8 cellular contexts compared by ENCODE assay signal in genomic region chr1:56578963-56579875, GRCh38. TPM values are rescaled to one million over a fixed set of nuclear protein-coding genes. Genes with fewer than 3 reads are reported as not detected.
DNase-seq lines count a peak whose midpoint lies in the region; ATAC-seq and TF ChIP-seq lines count a peak whose summit lies in the region.

Gene PLPP3 (minus strand): TSS chr1:56579563. CDS start chr1:56579016, 547 bp downstream.

- 0 to 1% (median 0%) methylated on average over 31 to 62 of the region's 62 CpGs for WGBS in heart left ventricle, 4 donors

- no peaks in the 10 kb centered on the region for H3K9me3 ChIP-seq in HEK293 (ENCODE audit: control insufficient read depth, insufficient read depth, low read depth, low read length)
- H3K9me3 ChIP-seq in heart left ventricle, result no peaks in the 10 kb centered on the region

- H3K4me3 ChIP-seq in HEK293 (ENCODE audit: low read depth, low read length) (peak within 1 kb of the TSS; percentile 91), heart left ventricle (peak within 1 kb of the TSS; percentile 82 to 99 (median 94))

- POLR2A ChIA-PET in HEK293 (lab: Yijun Ruan, JAX), result interaction anchor here (0.5 to 2.1 kb wide), 5 partner anchors 21 to 1100 kb away, joined by 4 to 7 read pairs (median 5); no protein-coding TSS in a partner anchor

- CTCF ChIA-PET in HEK293 (lab: Yijun Ruan, JAX), result interaction anchor here (0.6 to 1.2 kb wide), 12 partner anchors 9 to 800 kb away, joined by 3 to 5 read pairs (median 3); no protein-coding TSS in a partner anchor

- TF ChIP-seq POLR2A in heart left ventricle (IDR thresholded peaks at IDR 0.05), result peak in 1 of 2 donors; percentile 94

- H3K27me3 ChIP-seq in heart left ventricle, result no peaks in the 10 kb centered on the region

- intact Hi-C loops in heart left ventricle (cut with DNase I), result loop anchor here (1.0 to 10.0 kb wide), 34 partner anchors 42 to 1204 kb away; no protein-coding TSS in a partner anchor

- H3K4me1 ChIP-seq in HEK293 (ENCODE audit: control insufficient read depth, insufficient read depth, low read length) (peaks cover 10% of the 10 kb centered on the region), heart left ventricle (peaks cover 0 to 32% (median 11%) of the 10 kb centered on the region in 12 donors)

- DNase-seq in DMS 273 treated with DMSO at 0.1 percent for 48 hours (lab: John Stamatoyannopoulos, UW) (peak; percentile 74), NCI-H69 (lab: John Stamatoyannopoulos, UW) (peak; percentile 83), heart left ventricle (peak; percentile 87 to 93 (median 91)), omental fat pad (ENCODE audit: low spot score) (peak; percentile 51)

- ATAC-seq in heart left ventricle (peak; percentile 82 to 93 (median 88)), omental fat pad (ENCODE audit: low FRiP score) (peak; percentile 91), HG02973 (IDR thresholded peaks at IDR 0.05; ENCODE audit: unreplicated experiment) (no peak), HG02571 (IDR thresholded peaks at IDR 0.05; ENCODE audit: unreplicated experiment) (no peak)

- TF ChIP-seq CTCF in HEK293 (tag by site-specific recombination; IDR thresholded peaks at IDR 0.05), result peak; percentile 71
- TF ChIP-seq CTCF in heart left ventricle (IDR thresholded peaks at IDR 0.05), result peak; percentile 27 to 76 (median 52)
- no peak for TF ChIP-seq CTCF in omental fat pad (IDR thresholded peaks at IDR 0.05)

- H3K36me3 ChIP-seq in HEK293 (ENCODE audit: control insufficient read depth in 2 of 2, insufficient read depth in 1 of 2, low read length in 2 of 2) (no peaks in the 10 kb centered on the region), heart left ventricle (no peaks in the 10 kb centered on the region)

- H3K27ac ChIP-seq in HEK293 (ENCODE audit: extremely low read depth, low read depth, low read length) (peak within 1 kb of the TSS; percentile 96), angular gyrus (ENCODE audit: low read depth, low read length) (peak within 1 kb of the TSS; percentile 91), heart left ventricle (peak within 1 kb of the TSS; percentile 94 to 99 (median 98))

TF ChIP-seq in HEK293, 187 proteins besides CTCF, POLR2A, EP300 and RAD21 (continues in another document):
- TF ChIP-seq ZNF449 (tag by site-specific recombination; IDR thresholded peaks at IDR 0.05) (peak; percentile 56), KLF9 (tag by site-specific recombination; IDR thresholded peaks at IDR 0.05; ENCODE audit: low read depth) (no peak; the same call in 1 of the 2 replicates), ZNF621 (tag by site-specific recombination; IDR thresholded peaks at IDR 0.05) (no peak), ZNF544 (tag by site-specific recombination; IDR thresholded peaks at IDR 0.05) (no peak), ZNF670 (tag by site-specific recombination; IDR thresholded peaks at IDR 0.05; ENCODE audit: low read depth) (no peak), ZNF366 (tag by site-specific recombination; conservative IDR thresholded peaks at IDR 0.05) (peak; percentile 58; the same call in 1 of the 2 replicates), GLI2 (tag by site-specific recombination; IDR thresholded peaks at IDR 0.05; ENCODE audit: borderline replicate concordance, low read depth) (no peak), REPIN1 (tag by site-specific recombination; IDR thresholded peaks at IDR 0.05; ENCODE audit: low read depth) (no peak), ZNF561 (tag by site-specific recombination; IDR thresholded peaks at IDR 0.05; ENCODE audit: borderline replicate concordance) (no peak), ZNF404 (tag by site-specific recombination; IDR thresholded peaks at IDR 0.05) (no peak), ZNF112 (tag by site-specific recombination; IDR thresholded peaks at IDR 0.05) (no peak), ZNF302 (tag by site-specific recombination; IDR thresholded peaks at IDR 0.05; ENCODE audit: low read depth) (no peak), ZNF26 (tag by site-specific recombination; IDR thresholded peaks at IDR 0.05) (no peak), REST (tag by site-specific recombination; IDR thresholded peaks at IDR 0.05) (peak; percentile 7; the same call in 1 of the 2 replicates), ZNF121 (tag by site-specific recombination; IDR thresholded peaks at IDR 0.05) (no peak), ZNF114 (tag by site-specific recombination; IDR thresholded peaks at IDR 0.05) (no peak), ZNF585B (tag by site-specific recombination; IDR thresholded peaks at IDR 0.05) (no peak), ZNF10 (tag by site-specific recombination; IDR thresholded peaks at IDR 0.05) (no peak), ZNF341 (tag by site-specific recombination; IDR thresholded peaks at IDR 0.05; ENCODE audit: low read depth) (peak; percentile 56), ZNF555 (tag by site-specific recombination; conservative IDR thresholded peaks at IDR 0.05) (no peak), OSR2 (tag by site-specific recombination; IDR thresholded peaks at IDR 0.05) (peak; percentile 81), ZNF658 (tag by site-specific recombination; IDR thresholded peaks at IDR 0.05) (no peak), ZNF174 (tag by site-specific recombination; IDR thresholded peaks at IDR 0.05) (no peak), ZNF132 (tag by site-specific recombination; IDR thresholded peaks at IDR 0.05; ENCODE audit: borderline replicate concordance) (no peak), ZFHX2 (tag by site-specific recombination; conservative IDR thresholded peaks at IDR 0.05) (peak; percentile 82), ZNF530 (tag by site-specific recombination; IDR thresholded peaks at IDR 0.05; ENCODE audit: low read depth) (no peak), ZNF292 (tag by site-specific recombination; IDR thresholded peaks at IDR 0.05; ENCODE audit: borderline replicate concordance, low read depth) (no peak), ZNF600 (tag by site-specific recombination; IDR thresholded peaks at IDR 0.05) (peak; percentile 98), ZNF701 (tag by site-specific recombination; IDR thresholded peaks at IDR 0.05) (no peak)

RNA-seq across cellular contexts. Expression of gene PLPP3, which starts in this region (rescaled TPM):
- total RNA-seq in heart left ventricle, result 100 to 1,000 TPM in 4 of 9 donors, 10 to 100 TPM in 5; 75.8 to 221 (median 97.8) TPM
- polyA plus RNA-seq in heart left ventricle, result 10 to 100 TPM; 17.1 to 89.6 TPM
- total RNA-seq in omental fat pad, result 100 to 1,000 TPM; 127 to 502 (median 297) TPM

Comparison
In these comparisons a context has a peak if more than half of its experiments do, and no peak if none do; other contexts are left out.
1. CTCF ChIP-seq: peak in HEK293 (single experiment) and heart left ventricle (12 of 12); none in omental fat pad (0 of 3).
2. ATAC-seq: peak in heart left ventricle (4 of 4) and omental fat pad (single experiment); none in HG02973 (single experiment) and HG02571 (single experiment).
3. Peak in every context shown above with its lines, with median percentiles within 50 percentile points of each other: DNase-seq and H3K27ac ChIP-seq.